16 cellular contexts compared by ENCODE assay signal in the genomic region with DNA sequence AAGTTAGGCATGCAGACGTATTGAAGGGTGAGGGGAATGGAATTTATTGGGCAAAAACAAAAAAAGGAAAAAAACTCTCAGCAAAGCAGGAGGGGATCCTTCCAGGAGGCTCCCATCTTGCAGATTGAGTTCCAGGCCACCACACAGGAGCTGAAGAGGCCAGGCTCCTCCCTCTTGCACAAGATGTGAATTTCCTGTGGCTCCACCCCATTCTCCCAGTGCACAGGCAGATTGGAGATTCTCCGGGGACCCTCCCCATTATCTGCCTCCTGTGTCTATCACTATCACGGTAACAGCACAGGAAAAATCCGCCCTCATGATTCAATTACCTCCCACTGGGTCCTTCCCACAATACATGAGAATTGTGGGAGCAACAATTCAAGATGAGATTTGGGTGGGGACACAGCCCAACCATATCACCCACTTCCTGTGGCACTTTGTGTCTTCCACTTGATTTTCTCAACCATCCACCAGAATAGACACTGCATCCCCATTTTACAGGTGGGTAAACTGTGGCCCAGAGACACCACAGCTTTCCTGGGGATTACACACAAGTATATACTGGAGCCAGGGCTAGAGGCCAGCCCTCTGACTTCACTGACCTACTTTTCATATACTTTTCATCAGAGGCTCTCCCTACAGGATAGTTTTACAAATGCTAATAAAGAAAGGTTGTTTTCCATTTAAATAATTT. TPM values are rescaled to one million over a fixed set of nuclear protein-coding genes. Genes with fewer than 3 reads are reported as not detected.
A peak's percentile ranks its signal among the peaks of the same experiment; 100 is the strongest.
DNase-seq lines count a peak whose midpoint lies in the region; ATAC-seq and TF ChIP-seq lines count a peak whose summit lies in the region.
"Had no signal": no experiment of that assay in that cellular context is flagged by ENCODE, and none has a peak within 500 bp of the region (broad histone marks: within the 10 kb centered on the region; RNA-seq: fewer than 3 reads in every experiment).

No MANE protein-coding gene starts in this region.

- H3K4me1 ChIP-seq in right cardiac atrium (ENCODE audit: control insufficient read depth, insufficient read depth, low read length): peaks cover under 1% of the 10 kb centered on the region
- peaks cover 0 to 15% (median 1%) of the 10 kb centered on the region in 4 donors for H3K4me1 ChIP-seq in sigmoid colon
- no peaks in the 10 kb centered on the region for H3K4me1 ChIP-seq in breast epithelium

- TF ChIP-seq CTCF in chondrocyte (IDR thresholded peaks at IDR 0.05): no peak
- TF ChIP-seq CTCF in sigmoid colon (IDR thresholded peaks at IDR 0.05): no peak
- TF ChIP-seq CTCF in breast epithelium (IDR thresholded peaks at IDR 0.05): no peak
- no peak for TF ChIP-seq CTCF in GM13977 (IDR thresholded peaks at IDR 0.05; ENCODE audit: extremely low read depth, insufficient read depth, missing control alignments)

- H3K36me3 ChIP-seq in sigmoid colon (no peaks in the 10 kb centered on the region), breast epithelium (no peaks in the 10 kb centered on the region)

- WGBS in right cardiac atrium: 62% methylated on average over 4 of the region's 4 CpGs
- 77 to 81% methylated on average over 4 of the region's 4 CpGs for WGBS in sigmoid colon, 2 donors

- H3K4me1 Mint-ChIP-seq in chondrocyte (ENCODE audit: low read depth): peaks cover 22% of the 10 kb centered on the region

- H3K4me3 Mint-ChIP-seq in chondrocyte (ENCODE audit: unreplicated experiment): no peak overlapping the region
- H3K4me3 Mint-ChIP-seq: CD4-positive, alpha-beta T cell; HFFc6 had no signal

- TF ChIP-seq POLR2A in sigmoid colon (IDR thresholded peaks at IDR 0.05) (no peak), breast epithelium (IDR thresholded peaks at IDR 0.05) (no peak)

- H3K27me3 ChIP-seq in right cardiac atrium (ENCODE audit: control insufficient read depth, insufficient read depth): no peaks in the 10 kb centered on the region
- H3K27me3 ChIP-seq in sigmoid colon: no peaks in the 10 kb centered on the region
- no peaks in the 10 kb centered on the region for H3K27me3 ChIP-seq in breast epithelium

- H3K9me3 Mint-ChIP-seq in chondrocyte (ENCODE audit: low read depth): peaks cover 4% of the 10 kb centered on the region

- H3K9me3 ChIP-seq in right cardiac atrium (ENCODE audit: control insufficient read depth, low read length) (no peaks in the 10 kb centered on the region), sigmoid colon (no peaks in the 10 kb centered on the region), breast epithelium (peaks cover 7 to 9% of the 10 kb centered on the region in 2 donors)

- H3K27ac Mint-ChIP-seq in chondrocyte (ENCODE audit: unreplicated experiment): peak overlapping the region; percentile 55
- H3K27ac Mint-ChIP-seq: CD4-positive, alpha-beta T cell; HFFc6 had no signal

- intact Hi-C loops in Right ventricle myocardium superior (cut with DNase I): no loop called here
- intact Hi-C loops in cardiac septum (cut with DNase I): no loop called here
- intact Hi-C loops in right cardiac atrium (cut with DNase I): no loop called here
- intact Hi-C loops in sigmoid colon (cut with DNase I): no loop called here
- intact Hi-C loops in breast epithelium (cut with DNase I; ENCODE audit: low total_unique reads): no loop called here

- H3K4me3 ChIP-seq in right cardiac atrium (ENCODE audit: low read length): no peak overlapping the region
- no peak overlapping the region for H3K4me3 ChIP-seq in sigmoid colon
- H3K4me3 ChIP-seq in breast epithelium: no peak overlapping the region

- no peaks in the 10 kb centered on the region for H3K36me3 Mint-ChIP-seq in chondrocyte (ENCODE audit: low read depth)

- no peaks in the 10 kb centered on the region for H3K27me3 Mint-ChIP-seq in chondrocyte (ENCODE audit: low read depth)

- DNase-seq in Right ventricle myocardium superior (peak; percentile 59), cardiac septum (ENCODE audit: low spot score) (no peak), chondrocyte (ENCODE audit: low spot score) (no peak), right cardiac atrium (peak in 2 of 3 donors; percentile 63 to 79), sigmoid colon (peak; percentile 74), breast epithelium (ENCODE audit: low spot score in 2 of 2) (no peak), GM13977 (ENCODE audit: low spot score) (no peak)
- DNase-seq: 8988T; AML-193; C1 segment of cervical spinal cord; Calu3; CD4-positive, alpha-beta T cell; DMS 273 treated with DMSO at 0.1 percent for 48 hours; HCEC 1CT; HFFc6 had no signal

- ATAC-seq in Right ventricle myocardium superior (ENCODE audit: poor library complexity) (peak; percentile 19), right cardiac atrium (peak; percentile 24 to 34), GM21529 (IDR thresholded peaks at IDR 0.05; ENCODE audit: unreplicated experiment) (no peak)

- H3K27ac ChIP-seq in right cardiac atrium (ENCODE audit: low read length) (no peak overlapping the region), sigmoid colon (peak overlapping the region in 2 of 4 donors; percentile 6 to 19), breast epithelium (no peak overlapping the region)

- TF ChIP-seq EP300 in sigmoid colon (IDR thresholded peaks at IDR 0.05): no peak

- in situ Hi-C loops in GM13977 (cut with MboI; ENCODE audit: low pct_unique_long_range_greater_than_20kb, low sequenced_read_pairs, unreplicated experiment): no loop called here

RNA-seq across cellular contexts. Expression of gene COL6A1, which starts 18.9 kb away (rescaled TPM):
- total RNA-seq in Right ventricle myocardium superior: 173 TPM
- total RNA-seq in cardiac septum: 140 TPM
- total RNA-seq in chondrocyte: 994 to 1,063 TPM (median 1,052 TPM) in 3 replicates
- 100 to 1,000 TPM; 112 to 192 (median 171) TPM for total RNA-seq in right cardiac atrium
- 165 TPM for polyA plus RNA-seq in right cardiac atrium
- total RNA-seq in sigmoid colon: 1,000 to 10,000 TPM in 2 of 4 donors, 100 to 1,000 TPM in 2; 622 to 1,755 (median 1,184) TPM
- 100 to 1,000 TPM in 1 of 3 donors, 10 to 100 TPM in 2; 14.3 to 131 (median 28.2) TPM for polyA plus RNA-seq in sigmoid colon
- total RNA-seq in breast epithelium: 100 to 1,000 TPM; 137 to 527 (median 201) TPM

Comparison
In these comparisons a context has a peak if more than half of its experiments do, and no peak if none do; other contexts are left out.
1. DNase-seq: peak in Right ventricle myocardium superior (single experiment), right cardiac atrium (2 of 3) and sigmoid colon (single experiment); none in cardiac septum (single experiment), chondrocyte (single experiment), breast epithelium (0 of 2) and GM13977 (single experiment).